In the genomic region with DNA sequence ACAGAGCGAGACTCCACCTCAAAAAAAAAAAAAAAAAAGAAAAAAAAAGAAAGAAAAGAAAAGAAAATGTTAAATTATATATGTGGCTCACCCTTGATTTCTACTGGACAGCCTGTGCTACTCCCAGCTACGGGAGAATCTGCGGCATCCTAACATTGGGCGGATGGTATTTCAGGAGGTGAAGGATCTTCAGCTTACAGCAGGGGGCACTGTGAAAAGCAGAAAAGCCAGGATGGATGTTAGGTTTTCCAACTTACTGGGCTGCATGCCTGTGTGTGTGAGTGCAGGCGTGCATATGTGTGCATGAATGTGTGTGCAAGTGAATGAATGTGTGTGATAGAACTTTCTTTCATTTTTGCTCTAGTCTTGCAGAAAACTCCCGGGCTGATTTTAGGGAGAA, we compare ENCODE assay signal across 10 cellular contexts.
DNase-seq lines count a peak whose midpoint lies in the region; ATAC-seq and TF ChIP-seq lines count a peak whose summit lies in the region.
"Had no signal": no experiment of that assay in that cellular context is flagged by ENCODE, and none has a peak within 500 bp of the region (broad histone marks: within the 10 kb centered on the region; RNA-seq: fewer than 3 reads in every experiment).

No MANE protein-coding gene starts in this region.

- no peaks in the 10 kb centered on the region for H3K79me2 ChIP-seq in OCI-LY7 (ENCODE audit: insufficient read depth, low read depth, low read length)

- no peak overlapping the region for H2AFZ ChIP-seq in OCI-LY7 (ENCODE audit: low read length)

- H3K4me3 ChIP-seq in left ventricle myocardium inferior (no peak overlapping the region), OCI-LY7 (ENCODE audit: low read depth, low read length, poor library complexity, severe bottlenecking) (no peak overlapping the region), upper lobe of right lung (no peak overlapping the region)

- no peak overlapping the region for H3K4me2 ChIP-seq in OCI-LY7 (ENCODE audit: low read length)

- no peaks in the 10 kb centered on the region for H3K36me3 ChIP-seq in left ventricle myocardium inferior
- no peaks in the 10 kb centered on the region for H3K36me3 ChIP-seq in OCI-LY7 (ENCODE audit: insufficient read depth, low read length)
- H3K36me3 ChIP-seq in upper lobe of right lung, result no peaks in the 10 kb centered on the region

- H3K27me3 ChIP-seq in left ventricle myocardium inferior (ENCODE audit: low read depth) (peaks cover 49% of the 10 kb centered on the region), upper lobe of right lung (peaks cover 6% of the 10 kb centered on the region)

- no peak overlapping the region for H3K27ac ChIP-seq in left ventricle myocardium inferior (replicated peaks)
- no peak overlapping the region for H3K27ac ChIP-seq in OCI-LY7 (ENCODE audit: low read depth, low read length, poor library complexity, severe bottlenecking)
- no peak overlapping the region for H3K27ac ChIP-seq in upper lobe of right lung

- H3K4me1 ChIP-seq in left ventricle myocardium inferior (no peaks in the 10 kb centered on the region), OCI-LY7 (ENCODE audit: insufficient read depth, low read length, poor library complexity, severe bottlenecking) (no peaks in the 10 kb centered on the region), upper lobe of right lung (no peaks in the 10 kb centered on the region)

- ATAC-seq in left ventricle myocardium superior, result no peak
- peak; percentile 43 for ATAC-seq in upper lobe of right lung
- no peak for ATAC-seq in HG03175 (IDR thresholded peaks at IDR 0.05; ENCODE audit: unreplicated experiment)

- POLR2A ChIA-PET in OCI-LY7 (lab: Charles Lee), result no interaction called here

- intact Hi-C loops in left ventricle myocardium inferior (cut with micrococcal nuclease), result no loop called here
- intact Hi-C loops in left ventricle myocardium superior (cut with micrococcal nuclease), result no loop called here
- intact Hi-C loops in OCI-LY7 (cut with micrococcal nuclease; ENCODE audit: unreplicated experiment), result no loop called here
- intact Hi-C loops in head of caudate nucleus (cut with DNase I), result no loop called here
- intact Hi-C loops in upper lobe of right lung (cut with DNase I), result no loop called here

- CTCF ChIA-PET in OCI-LY7 (lab: Charles Lee; ENCODE audit: unreplicated experiment), result no interaction called here

- no peaks in the 10 kb centered on the region for H4K20me1 ChIP-seq in OCI-LY7 (ENCODE audit: insufficient read depth, low read length)

- H3K9me3 ChIP-seq in left ventricle myocardium inferior (replicated peaks) (no peaks in the 10 kb centered on the region), OCI-LY7 (ENCODE audit: low read length) (no peaks in the 10 kb centered on the region), upper lobe of right lung (no peaks in the 10 kb centered on the region)

- DNase-seq in left ventricle myocardium inferior (no peak), left ventricle myocardium superior (no peak), OCI-LY7 (ENCODE audit: low spot score) (no peak), head of caudate nucleus (peak in 25 of 42 donors; percentile 4 to 58 (median 18)), upper lobe of right lung (no peak), NCI-H2227 (lab: John Stamatoyannopoulos, UW; ENCODE audit: unreplicated experiment) (no peak), NOMO-1 (lab: John Stamatoyannopoulos, UW; ENCODE audit: unreplicated experiment in 2 of 2) (no peak)
- DNase-seq: activated CD4-positive, alpha-beta T cell treated with anti-CD3 and anti-CD28 coated beads for 48 hours; SIG-M5 had no signal

- no peaks in the 10 kb centered on the region for H3K9me2 ChIP-seq in OCI-LY7 (ENCODE audit: insufficient read depth, low read length)

- peak; percentile 58 for TF ChIP-seq CTCF in left ventricle myocardium inferior (IDR thresholded peaks at IDR 0.05; ENCODE audit: borderline replicate concordance)
- TF ChIP-seq CTCF in OCI-LY7 (conservative IDR thresholded peaks at IDR 0.05; ENCODE audit: low read length), result peak; percentile 56
- TF ChIP-seq CTCF in upper lobe of right lung (IDR thresholded peaks at IDR 0.05), result peak; percentile 38

- no TSS peak for BruUV-seq in OCI-LY7 (replicated peaks; lab: Mats Ljungman, UMichigan)

Comparison
In these comparisons a context has a peak if more than half of its experiments do, and no peak if none do; other contexts are left out.
1. DNase-seq: peak in head of caudate nucleus (25 of 42); none in left ventricle myocardium inferior (single experiment), left ventricle myocardium superior (single experiment), OCI-LY7 (single experiment), upper lobe of right lung (single experiment), NCI-H2227 (single experiment) and NOMO-1 (0 of 2).
2. Peak in every context shown above with its lines, with median percentiles within 50 percentile points of each other: CTCF ChIP-seq.